ENCODE assay signal across 9 cellular contexts in the genomic region with DNA sequence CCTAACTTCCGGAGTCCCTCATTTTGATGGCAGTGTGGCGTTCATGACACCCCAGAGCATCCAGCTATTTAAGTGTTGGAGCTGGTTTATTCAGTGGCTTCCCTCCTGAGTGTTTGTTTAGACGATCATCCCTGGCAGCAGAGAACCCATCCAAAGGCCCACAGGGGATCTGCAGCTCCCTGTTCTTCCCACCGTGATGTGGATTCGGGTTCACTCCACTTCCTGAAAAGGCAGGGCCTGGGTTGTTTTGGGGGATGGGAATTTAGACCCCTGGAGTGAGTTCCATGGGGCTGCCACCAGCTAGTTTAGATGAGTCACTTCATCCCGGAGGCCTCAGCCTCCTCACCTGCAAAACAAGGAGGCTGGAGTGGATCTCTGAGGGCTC. TPM values are rescaled to one million over a fixed set of nuclear protein-coding genes. Genes with fewer than 3 reads are reported as not detected.
A peak's percentile ranks its signal among the peaks of the same experiment; 100 is the strongest.
DNase-seq lines count a peak whose midpoint lies in the region; ATAC-seq, FAIRE-seq and TF ChIP-seq lines count a peak whose summit lies in the region.
"Had no signal": no experiment of that assay in that cellular context is flagged by ENCODE, and none has a peak within 500 bp of the region (broad histone marks: within the 10 kb centered on the region; RNA-seq: fewer than 3 reads in every experiment).

No MANE protein-coding gene starts in this region.

- H3K79me2 ChIP-seq in neural progenitor cell (ENCODE audit: low read depth) = peaks cover 66% of the 10 kb centered on the region

- no peak overlapping the region for H2AFZ ChIP-seq in neural progenitor cell (replicated peaks)

- no peak overlapping the region for H3K9ac ChIP-seq in neural progenitor cell

- CTCF ChIA-PET in Caco-2 (lab: Charles Lee) = interaction anchor here (0.5 to 1.6 kb wide), 3 partner anchors 104 to 319 kb away, joined by 3 to 5 read pairs (median 3); no protein-coding TSS in a partner anchor

- intact Hi-C loops in Caco-2 (cut with micrococcal nuclease; ENCODE audit: unreplicated experiment) = no loop called here

- H3K9me3 Mint-ChIP-seq in Caco-2 (ENCODE audit: unreplicated experiment) (no peaks in the 10 kb centered on the region), neural progenitor cell (no peaks in the 10 kb centered on the region)

- WGBS in ectodermal cell, 2 experiments = 19 to 23% methylated on average over 6 of the region's 6 CpGs

- H3K27ac ChIP-seq in ectodermal cell (ENCODE audit: insufficient read depth, low read depth, low read length, poor library complexity, severe bottlenecking) (no peak overlapping the region), neural progenitor cell (no peak overlapping the region)
- H3K27ac ChIP-seq: tibial artery had no signal

- H3K27me3 ChIP-seq in Caco-2 (replicated peaks; ENCODE audit: control insufficient read depth, insufficient read depth, low read length) = no peaks in the 10 kb centered on the region
- H3K27me3 ChIP-seq in ectodermal cell (ENCODE audit: control insufficient read depth, insufficient read depth, low read length, poor library complexity, severe bottlenecking) = peaks cover 23% of the 10 kb centered on the region
- H3K27me3 ChIP-seq in neural progenitor cell = peaks cover 6% of the 10 kb centered on the region
- H3K27me3 ChIP-seq: tibial artery had no signal

- H3K9me3 ChIP-seq in Caco-2 (no peaks in the 10 kb centered on the region), ectodermal cell (ENCODE audit: control insufficient read depth, low read length) (no peaks in the 10 kb centered on the region), neural progenitor cell (ENCODE audit: low read depth) (no peaks in the 10 kb centered on the region)
- H3K9me3 ChIP-seq: tibial artery had no signal

- H3K36me3 ChIP-seq in Caco-2 (ENCODE audit: control insufficient read depth, insufficient read depth, low read length) = no peaks in the 10 kb centered on the region
- H3K36me3 ChIP-seq in ectodermal cell (ENCODE audit: control insufficient read depth, insufficient read depth, low read length) = no peaks in the 10 kb centered on the region
- no peaks in the 10 kb centered on the region for H3K36me3 ChIP-seq in neural progenitor cell
- H3K36me3 ChIP-seq: tibial artery had no signal

- H3K4me1 Mint-ChIP-seq in Caco-2 (ENCODE audit: low read depth, unreplicated experiment) (peaks cover 46% of the 10 kb centered on the region), neural progenitor cell (peaks cover 43% of the 10 kb centered on the region)

- peak overlapping the region; percentile 89 for H3K4me3 Mint-ChIP-seq in Caco-2 (ENCODE audit: unreplicated experiment)
- peak overlapping the region; percentile 98 for H3K4me3 Mint-ChIP-seq in neural progenitor cell

- H3K27ac Mint-ChIP-seq in Caco-2 (ENCODE audit: unreplicated experiment) (no peak overlapping the region), neural progenitor cell (peak overlapping the region; percentile 57)

- no peak for ATAC-seq in GM21723 (IDR thresholded peaks at IDR 0.05; ENCODE audit: unreplicated experiment)

- H3K27me3 Mint-ChIP-seq in Caco-2 (ENCODE audit: insufficient read depth, unreplicated experiment) (no peaks in the 10 kb centered on the region), neural progenitor cell (ENCODE audit: insufficient read depth, low read depth) (peaks cover 6% of the 10 kb centered on the region)

- FAIRE-seq in HTR-8/SVneo (lab: Jason Lieb, UNC) = no peak
- FAIRE-seq: bronchial epithelial cell had no signal

- H3F3A ChIP-seq in neural progenitor cell (ENCODE audit: low read depth) = peaks cover 29% of the 10 kb centered on the region

- BruUV-seq in Caco-2 (replicated peaks; lab: Mats Ljungman, UMichigan) = no TSS peak

- POLR2A ChIA-PET in Caco-2 (lab: Charles Lee) = interaction anchor here (0.8 kb wide), 1 partner anchor 105 kb away, joined by 4 read pairs; no protein-coding TSS in a partner anchor

- H4K20me1 ChIP-seq in neural progenitor cell (ENCODE audit: low read depth) = peaks cover 44% of the 10 kb centered on the region

- H3K4me3 ChIP-seq in Caco-2 (ENCODE audit: low read depth, low read length) = no peak overlapping the region
- peak overlapping the region; percentile 19 for H3K4me3 ChIP-seq in ectodermal cell (ENCODE audit: insufficient read depth, low read depth, low read length)
- peak overlapping the region; percentile 98 for H3K4me3 ChIP-seq in neural progenitor cell
- H3K4me3 ChIP-seq: tibial artery had no signal

- no peak for DNase-seq in Caco-2
- DNase-seq in NCI-H345 (lab: John Stamatoyannopoulos, UW) = peak; percentile 84
- no peak for DNase-seq in neural progenitor cell (ENCODE audit: low spot score)
- no peak for DNase-seq in HTR-8/SVneo (ENCODE audit: insufficient read length, low spot score)
- no peak for DNase-seq in NCI-H1694 (lab: John Stamatoyannopoulos, UW)
- DNase-seq: tibial artery had no signal

- no peaks in the 10 kb centered on the region for H3K36me3 Mint-ChIP-seq in Caco-2 (ENCODE audit: insufficient read depth, unreplicated experiment)
- H3K36me3 Mint-ChIP-seq in neural progenitor cell = peaks cover 3% of the 10 kb centered on the region

- H3K4me1 ChIP-seq in Caco-2 = peaks cover 36% of the 10 kb centered on the region
- H3K4me1 ChIP-seq in ectodermal cell (ENCODE audit: control insufficient read depth, insufficient read depth, low read length) = peaks cover 21% of the 10 kb centered on the region
- H3K4me1 ChIP-seq in neural progenitor cell = peaks cover 24% of the 10 kb centered on the region

- no peak for TF ChIP-seq CTCF in Caco-2 (IDR thresholded peaks at IDR 0.05; ENCODE audit: insufficient read depth in 1 of 2, low read depth in 1 of 2, low read length in 1 of 2, severe bottlenecking in 1 of 2, unreplicated experiment in 1 of 2)
- TF ChIP-seq CTCF in neural progenitor cell (IDR thresholded peaks at IDR 0.05) = no peak

- peak overlapping the region; percentile 95 for H3K4me2 ChIP-seq in neural progenitor cell

RNA-seq across cellular contexts. Expression of a gene that starts 2.3 kb away (rescaled TPM):
- 88.9 and 91.5 TPM in 2 replicates for total RNA-seq in Caco-2 (2022)
- polyA plus RNA-seq in ectodermal cell (2013, experiment 1 of 4) = 25.0 TPM
- polyA plus RNA-seq in ectodermal cell (2013, experiment 2 of 4) = 27.2 TPM
- 21.0 TPM for polyA plus RNA-seq in ectodermal cell (2013, experiment 3 of 4)
- polyA plus RNA-seq in ectodermal cell (2013, experiment 4 of 4) = 22.8 TPM
- total RNA-seq in neural progenitor cell (ENCODE audit: low replicate concordance) = 16.4 and 19.2 TPM in 2 replicates
